In genomic region chr1:16286122-16286521, GRCh38 we compare ENCODE assay signal across 19 cellular contexts. TPM values are rescaled to one million over a fixed set of nuclear protein-coding genes. Genes with fewer than 3 reads are reported as not detected.
DNase-seq lines count a peak whose midpoint lies in the region; ATAC-seq and TF ChIP-seq lines count a peak whose summit lies in the region.
"Had no signal": no experiment of that assay in that cellular context is flagged by ENCODE, and none has a peak within 500 bp of the region (broad histone marks: within the 10 kb centered on the region; RNA-seq: fewer than 3 reads in every experiment).

No MANE protein-coding gene starts in this region.

- TF ChIP-seq CTCF in gastrocnemius medialis (IDR thresholded peaks at IDR 0.05 in 4 of 5, conservative IDR thresholded peaks at IDR 0.05 in 1 of 5) (no peak), MCF 10A (IDR thresholded peaks at IDR 0.05; ENCODE audit: unreplicated experiment) (no peak)

- H3K4me1 Mint-ChIP-seq in MCF 10A (ENCODE audit: insufficient read depth, unreplicated experiment) = no peaks in the 10 kb centered on the region

- no TSS peak for BruUV-seq in MCF 10A (replicated peaks; lab: Mats Ljungman, UMichigan)

- H3K4me3 ChIP-seq in gastrocnemius medialis = no peak overlapping the region
- H3K4me3 ChIP-seq: A549, MG63, SJSA1 had no signal

- CTCF ChIA-PET in MCF 10A (lab: Yijun Ruan, JAX) = interaction anchor here (0.5 to 0.6 kb wide), 2 partner anchors 31 to 182 kb away, joined by 3 read pairs; no protein-coding TSS in a partner anchor

- in situ Hi-C loops in gastrocnemius medialis (cut with MboI; ENCODE audit: low sequenced_read_pairs in 4 of 4) = no loop called here

- H3K27me3 ChIP-seq in gastrocnemius medialis = no peaks in the 10 kb centered on the region
- H3K27me3 ChIP-seq: MG63, SJSA1 had no signal

- no peaks in the 10 kb centered on the region for H3K9me3 Mint-ChIP-seq in MCF 10A (ENCODE audit: unreplicated experiment)
- H3K9me3 Mint-ChIP-seq: CD4-positive, CD25-positive, alpha-beta regulatory T cell had no signal

- H3K36me3 ChIP-seq in gastrocnemius medialis = no peaks in the 10 kb centered on the region

- ATAC-seq in gastrocnemius medialis = no peak
- ATAC-seq in GM18502 (IDR thresholded peaks at IDR 0.05; ENCODE audit: poor library complexity, unreplicated experiment) = no peak
- ATAC-seq: A549, Right ventricle myocardium inferior had no signal

- H3K9me3 ChIP-seq in gastrocnemius medialis = no peaks in the 10 kb centered on the region
- H3K9me3 ChIP-seq: A549, MG63, SJSA1 had no signal

- H3K27me3 Mint-ChIP-seq in MCF 10A (ENCODE audit: insufficient read depth, unreplicated experiment) = no peaks in the 10 kb centered on the region
- H3K27me3 Mint-ChIP-seq: CD4-positive, CD25-positive, alpha-beta regulatory T cell had no signal

- H3K36me3 Mint-ChIP-seq in MCF 10A (ENCODE audit: insufficient read depth, unreplicated experiment) = peaks cover 30% of the 10 kb centered on the region

- POLR2A ChIA-PET in MCF 10A (lab: Yijun Ruan, JAX) = interaction anchor here (0.7 to 1.0 kb wide), 3 partner anchors 18 to 760 kb away, joined by 3 to 5 read pairs (median 3); no protein-coding TSS in a partner anchor

- H3K27ac ChIP-seq in gastrocnemius medialis = peak overlapping the region in 3 of 4 donors; percentile 83 to 88 (median 84)
- H3K27ac ChIP-seq: A549, SJSA1 had no signal

- H3K4me3 Mint-ChIP-seq in MCF 10A (ENCODE audit: unreplicated experiment) = no peak overlapping the region
- H3K4me3 Mint-ChIP-seq: CD4-positive, CD25-positive, alpha-beta regulatory T cell had no signal

- intact Hi-C loops in gastrocnemius medialis (cut with DNase I; ENCODE audit: low total_unique reads) = loop anchor here (5.0 kb wide), 1 partner anchor 66 kb away; the partner anchor contains the start of gene FBXO42
- intact Hi-C loops in MCF 10A (cut with micrococcal nuclease) = no loop called here

- H3K4me1 ChIP-seq in gastrocnemius medialis = peaks cover 22% of the 10 kb centered on the region in 2 donors
- H3K4me1 ChIP-seq: A549, SJSA1 had no signal

- TF ChIP-seq POLR2A in gastrocnemius medialis (IDR thresholded peaks at IDR 0.05) = no peak

- DNase-seq in ELR (ENCODE audit: low read depth) (peak; percentile 30), NCI-H82 treated with DMSO at 0.1 percent for 48 hours (lab: John Stamatoyannopoulos, UW; ENCODE audit: unreplicated experiment) (peak; percentile 68), cerebellar cortex (ENCODE audit: low spot score) (peak; percentile 61), gastrocnemius medialis (no peak), MCF 10A (ENCODE audit: unreplicated experiment) (no peak), NCI-H1694 treated with DMSO at 0.1 percent for 48 hours (lab: John Stamatoyannopoulos, UW) (no peak)
- DNase-seq: CD4-positive, CD25-positive, alpha-beta regulatory T cell; COR-L47; DMS79 treated with DMSO at 0.1 percent for 48 hours; Karpas-422; MG63; NCI-H1417 treated with DMSO at 0.1 percent for 48 hours; NCI-H1930; NCI-H2227 treated with DMSO at 0.1 percent for 48 hours; NCI-H510A had no signal

- no peak overlapping the region for H3K27ac Mint-ChIP-seq in MCF 10A (ENCODE audit: low read depth, unreplicated experiment)
- H3K27ac Mint-ChIP-seq: CD4-positive, CD25-positive, alpha-beta regulatory T cell had no signal

RNA-seq across cellular contexts. Expression of gene CPLANE2, which starts 49.1 kb away (rescaled TPM):
- total RNA-seq in gastrocnemius medialis (1 to 10 TPM in 3 of 4 donors, under 1 TPM in 1; 0.46 to 6.3 (median 3.1) TPM), MCF 10A (2022) (8.3 and 13.2 TPM in 2 replicates)

Comparison
In these comparisons a context has a peak if more than half of its experiments do, and no peak if none do; other contexts are left out.
1. DNase-seq: peak in ELR (single experiment), NCI-H82 treated with DMSO at 0.1 percent for 48 hours (single experiment) and cerebellar cortex (single experiment); none in gastrocnemius medialis (0 of 2), MCF 10A (single experiment) and NCI-H1694 treated with DMSO at 0.1 percent for 48 hours (single experiment).